Comparison of ENCODE assay signal across 26 cellular contexts in genomic region chr2:205040323-205040722, GRCh38.
A peak's percentile ranks its signal among the peaks of the same experiment; 100 is the strongest.
DNase-seq lines count a peak whose midpoint lies in the region; ATAC-seq, FAIRE-seq and TF ChIP-seq lines count a peak whose summit lies in the region.
"Had no signal": no experiment of that assay in that cellular context is flagged by ENCODE, and none has a peak within 500 bp of the region (broad histone marks: within the 10 kb centered on the region; RNA-seq: fewer than 3 reads in every experiment).

No MANE protein-coding gene starts in this region.

- H3K36me3 Mint-ChIP-seq in T-cell, result no peaks in the 10 kb centered on the region
- H3K36me3 Mint-ChIP-seq: CD14-positive monocyte; CD4-positive, alpha-beta memory T cell; CD4-positive, CD25-positive, alpha-beta regulatory T cell had no signal

- TF ChIP-seq CTCF in mucosa of descending colon (IDR thresholded peaks at IDR 0.05), result no peak

- no peaks in the 10 kb centered on the region for H3K27me3 Mint-ChIP-seq in T-cell
- H3K27me3 Mint-ChIP-seq: CD4-positive, alpha-beta memory T cell; CD8-positive, alpha-beta memory T cell had no signal

- no peaks in the 10 kb centered on the region for H3K27me3 ChIP-seq in small intestine (ENCODE audit: control insufficient read depth in 2 of 2, insufficient read depth in 2 of 2, low read length in 2 of 2)
- H3K27me3 ChIP-seq: BE2C, BLaER1 had no signal

- H3K4me1 ChIP-seq in mucosa of descending colon (ENCODE audit: low read depth), result no peaks in the 10 kb centered on the region
- H3K4me1 ChIP-seq in small intestine (ENCODE audit: control insufficient read depth in 2 of 2, insufficient read depth in 1 of 2, low read depth in 1 of 2, low read length in 1 of 2), result no peaks in the 10 kb centered on the region
- H3K4me1 ChIP-seq: BE2C, BLaER1 had no signal

- H3K4me3 ChIP-seq in mucosa of descending colon (no peak overlapping the region), small intestine (ENCODE audit: low read depth in 1 of 2, low read length in 2 of 2) (no peak overlapping the region)
- H3K4me3 ChIP-seq: BLaER1, GM12878 had no signal

- H3K36me3 ChIP-seq in mucosa of descending colon (ENCODE audit: low read depth) (no peaks in the 10 kb centered on the region), small intestine (ENCODE audit: control insufficient read depth in 2 of 2, insufficient read depth in 2 of 2, low read length in 2 of 2) (no peaks in the 10 kb centered on the region)
- H3K36me3 ChIP-seq: BE2C, BLaER1 had no signal

- H3K4me3 Mint-ChIP-seq in T-cell, result no peak overlapping the region
- H3K4me3 Mint-ChIP-seq: CD14-positive monocyte; CD4-positive, alpha-beta memory T cell; CD4-positive, CD25-positive, alpha-beta regulatory T cell; CD8-positive, alpha-beta memory T cell had no signal

- WGBS in small intestine, 3 donors, result 47 to 65% (median 50%) methylated on average over 1 of the region's 1 CpG

- peaks cover 0 to 2% (median 0%) of the 10 kb centered on the region in 3 donors for H3K9me3 Mint-ChIP-seq in T-cell

- no peak overlapping the region for H3K27ac ChIP-seq in small intestine (ENCODE audit: low read depth in 1 of 2, low read length in 1 of 2)
- H3K27ac ChIP-seq: BLaER1 had no signal

- no peak for FAIRE-seq in small intestine (lab: Jason Lieb, UNC)
- FAIRE-seq: A204.1, GM12878, GM12892, GM18507 had no signal

- H3K9me3 ChIP-seq in mucosa of descending colon (no peaks in the 10 kb centered on the region), small intestine (ENCODE audit: control insufficient read depth, low read depth) (no peaks in the 10 kb centered on the region)
- H3K9me3 ChIP-seq: BE2C, BLaER1 had no signal

- POLR2A ChIA-PET in T-cell (lab: Charles Lee), result no interaction called here

- H3K4me1 Mint-ChIP-seq in T-cell, result peaks cover 4 to 20% (median 7%) of the 10 kb centered on the region in 3 donors
- H3K4me1 Mint-ChIP-seq: CD14-positive monocyte; CD8-positive, alpha-beta memory T cell had no signal

- CTCF ChIA-PET in T-cell (lab: Charles Lee), result no interaction called here

- DNase-seq in left colon (no peak), mucosa of descending colon (no peak), small intestine (peak; percentile 17), T-cell (no peak)
- DNase-seq: 8988T; ACHN; BE2C; C1 segment of cervical spinal cord; CD4-positive, alpha-beta memory T cell; CD4-positive, CD25-positive, alpha-beta regulatory T cell; CD8-positive, alpha-beta memory T cell; COR-L47; DMS 273 treated with DMSO at 0.1 percent for 48 hours; DMS153; DMS53; DMS79; DND-41; EL; GDM1 had no signal

- intact Hi-C loops in left colon (cut with DNase I, micrococcal nuclease), result no loop called here
- intact Hi-C loops in mucosa of descending colon (cut with DNase I, micrococcal nuclease), result no loop called here

- peak; percentile 93 for ATAC-seq in left colon
- ATAC-seq in mucosa of descending colon, result peak; percentile 77
- ATAC-seq in T-cell (replicated peaks in 1 of 4), result no peak
- no peak for ATAC-seq in HG02973 (IDR thresholded peaks at IDR 0.05; ENCODE audit: unreplicated experiment)
- ATAC-seq: GM12878 had no signal

- peak overlapping the region in 1 of 2 donors; percentile 22 for H3K27ac Mint-ChIP-seq in T-cell
- H3K27ac Mint-ChIP-seq: CD8-positive, alpha-beta memory T cell had no signal

Comparison
In these comparisons a context has a peak if more than half of its experiments do, and no peak if none do; other contexts are left out.
1. ATAC-seq: peak in left colon (single experiment) and mucosa of descending colon (single experiment); none in T-cell (0 of 4) and HG02973 (single experiment).